Comparison of ENCODE assay signal across 1 cellular context in genomic region chr16:11851301-11852091, GRCh38.
TF ChIP-seq lines count a peak whose summit lies in the region.

Gene RSL1D1 (minus strand): TSS chr16:11851542. CDS start chr16:11851512, 30 bp downstream.

TF ChIP-seq in K562, 482 proteins besides CTCF, POLR2A, EP300 and RAD21 (continued from another document and continues in another):
- TF ChIP-seq STAT6 (CRISPR knock-in tag; IDR thresholded peaks at IDR 0.05) = no peak
- TF ChIP-seq ASH1L (IDR thresholded peaks at IDR 0.05; ENCODE audit: borderline replicate concordance, low read depth, partially characterized antibody) = no peak
- no peak for TF ChIP-seq PRPF4 (IDR thresholded peaks at IDR 0.05; ENCODE audit: insufficient read depth, low read depth, low read length, poor library complexity, severe bottlenecking)
- TF ChIP-seq, protein P1, sequence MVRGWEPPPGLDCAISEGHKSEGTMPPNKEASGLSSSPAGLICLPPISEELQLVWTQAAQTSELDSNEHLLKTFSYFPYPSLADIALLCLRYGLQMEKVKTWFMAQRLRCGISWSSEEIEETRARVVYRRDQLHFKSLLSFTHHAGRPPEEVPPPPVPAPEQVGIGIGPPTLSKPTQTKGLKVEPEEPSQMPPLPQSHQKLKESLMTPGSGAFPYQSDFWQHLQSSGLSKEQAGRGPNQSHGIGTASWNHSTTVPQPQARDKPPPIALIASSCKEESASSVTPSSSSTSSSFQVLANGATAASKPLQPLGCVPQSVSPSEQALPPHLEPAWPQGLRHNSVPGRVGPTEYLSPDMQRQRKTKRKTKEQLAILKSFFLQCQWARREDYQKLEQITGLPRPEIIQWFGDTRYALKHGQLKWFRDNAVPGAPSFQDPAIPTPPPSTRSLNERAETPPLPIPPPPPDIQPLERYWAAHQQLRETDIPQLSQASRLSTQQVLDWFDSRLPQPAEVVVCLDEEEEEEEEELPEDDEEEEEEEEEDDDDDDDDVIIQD (CRISPR knock-in tag; IDR thresholded peaks at IDR 0.05) = no peak
- TF ChIP-seq TGIF2 (CRISPR knock-in tag; IDR thresholded peaks at IDR 0.05) = no peak
- TF ChIP-seq MYC (IDR thresholded peaks at IDR 0.05; ENCODE audit: low read depth, low read length) = peak; percentile 100
- TF ChIP-seq MYC (CRISPR knock-in tag; IDR thresholded peaks at IDR 0.05; ENCODE audit: borderline replicate concordance, low read depth) = peak; percentile 98
- TF ChIP-seq HNRNPUL1 (IDR thresholded peaks at IDR 0.05; ENCODE audit: low read length) = no peak
- TF ChIP-seq E2F5 (CRISPR knock-in tag; IDR thresholded peaks at IDR 0.05) = no peak
- TF ChIP-seq HMG20A (CRISPR knock-in tag; conservative IDR thresholded peaks at IDR 0.05) = no peak
- no peak for TF ChIP-seq ZNF695 (CRISPR knock-in tag; IDR thresholded peaks at IDR 0.05)
- TF ChIP-seq FOXK2 (conservative IDR thresholded peaks at IDR 0.05 in 1 of 2, IDR thresholded peaks at IDR 0.05 in 1 of 2; ENCODE audit: low read depth in 2 of 2) = peak; percentile 93 to 95
- no peak for TF ChIP-seq COPS2 (conservative IDR thresholded peaks at IDR 0.05)
- TF ChIP-seq MCM2 (IDR thresholded peaks at IDR 0.05; ENCODE audit: low read depth) = no peak
- TF ChIP-seq HMBOX1 (IDR thresholded peaks at IDR 0.05) = no peak
- TF ChIP-seq CREB5 (CRISPR knock-in tag; IDR thresholded peaks at IDR 0.05) = no peak
- peak; percentile 64; the same call in 1 of the 2 replicates for TF ChIP-seq ZNF224 (CRISPR knock-in tag; IDR thresholded peaks at IDR 0.05)
- TF ChIP-seq ESRRB (CRISPR knock-in tag; IDR thresholded peaks at IDR 0.05; ENCODE audit: borderline replicate concordance) = no peak
- TF ChIP-seq, protein P2, sequence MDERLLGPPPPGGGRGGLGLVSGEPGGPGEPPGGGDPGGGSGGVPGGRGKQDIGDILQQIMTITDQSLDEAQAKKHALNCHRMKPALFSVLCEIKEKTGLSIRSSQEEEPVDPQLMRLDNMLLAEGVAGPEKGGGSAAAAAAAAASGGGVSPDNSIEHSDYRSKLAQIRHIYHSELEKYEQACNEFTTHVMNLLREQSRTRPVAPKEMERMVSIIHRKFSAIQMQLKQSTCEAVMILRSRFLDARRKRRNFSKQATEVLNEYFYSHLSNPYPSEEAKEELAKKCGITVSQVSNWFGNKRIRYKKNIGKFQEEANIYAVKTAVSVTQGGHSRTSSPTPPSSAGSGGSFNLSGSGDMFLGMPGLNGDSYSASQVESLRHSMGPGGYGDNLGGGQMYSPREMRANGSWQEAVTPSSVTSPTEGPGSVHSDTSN (CRISPR knock-in tag; IDR thresholded peaks at IDR 0.05; ENCODE audit: low read depth) = no peak
- TF ChIP-seq, protein P2 (tag; conservative IDR thresholded peaks at IDR 0.05; ENCODE audit: low read depth) = no peak
- no peak for TF ChIP-seq RFX7 (CRISPR knock-in tag; IDR thresholded peaks at IDR 0.05)
- TF ChIP-seq NKRF (IDR thresholded peaks at IDR 0.05; ENCODE audit: borderline replicate concordance) = peak; percentile 97
- TF ChIP-seq ZNF507 (tag; conservative IDR thresholded peaks at IDR 0.05) = no peak
- no peak for TF ChIP-seq PHB (CRISPR knock-in tag; IDR thresholded peaks at IDR 0.05)
- TF ChIP-seq ZBED1 (IDR thresholded peaks at IDR 0.05) = no peak
- TF ChIP-seq ZZZ3 (IDR thresholded peaks at IDR 0.05) = no peak
- TF ChIP-seq SRSF7 (optimal IDR thresholded peaks at IDR 0.05; ENCODE audit: low read depth, low read length) = no peak
- TF ChIP-seq CREB3 (tag; conservative IDR thresholded peaks at IDR 0.05; ENCODE audit: low read depth) = no peak
- TF ChIP-seq SMAD1 (IDR thresholded peaks at IDR 0.05; ENCODE audit: low read depth, low read length, partially characterized antibody) = peak; percentile 55
- no peak for TF ChIP-seq NUFIP1 (IDR thresholded peaks at IDR 0.05; ENCODE audit: partially characterized antibody)
- no peak for TF ChIP-seq ZNF124 (CRISPR knock-in tag; IDR thresholded peaks at IDR 0.05)
- peak; percentile 57; the same call in 1 of the 2 replicates for TF ChIP-seq ELF1 (tag; IDR thresholded peaks at IDR 0.05)
- TF ChIP-seq TAF15 (IDR thresholded peaks at IDR 0.05; ENCODE audit: low read depth, low read length) = no peak
- TF ChIP-seq ZNF134 (CRISPR knock-in tag; conservative IDR thresholded peaks at IDR 0.05) = no peak
- no peak; the same call in 1 of the 2 replicates for TF ChIP-seq FOXP1 (CRISPR knock-in tag; IDR thresholded peaks at IDR 0.05)
- no peak for TF ChIP-seq BRCA1 (IDR thresholded peaks at IDR 0.05)
- TF ChIP-seq BRCA1 (CRISPR knock-in tag; IDR thresholded peaks at IDR 0.05) = no peak
- no peak for TF ChIP-seq ZNF77 (CRISPR knock-in tag; IDR thresholded peaks at IDR 0.05)
- TF ChIP-seq RUNX1 (IDR thresholded peaks at IDR 0.05; ENCODE audit: low read depth) = no peak
- no peak for TF ChIP-seq POLR3A (IDR thresholded peaks at IDR 0.05; ENCODE audit: borderline replicate concordance, extremely low read depth, insufficient read depth, insufficient read length)
- no peak for TF ChIP-seq ZNF384 (IDR thresholded peaks at IDR 0.05; ENCODE audit: low read depth, low read length)
- peak; percentile 54; the same call in 1 of the 2 replicates for TF ChIP-seq L3MBTL2 (IDR thresholded peaks at IDR 0.05)
- TF ChIP-seq CREB3L1 (IDR thresholded peaks at IDR 0.05; ENCODE audit: borderline replicate concordance, low read depth) = peak; percentile 59; the same call in 1 of the 2 replicates
- no peak for TF ChIP-seq TCFL5 (CRISPR knock-in tag; conservative IDR thresholded peaks at IDR 0.05)
- TF ChIP-seq ZNF79 (CRISPR knock-in tag; IDR thresholded peaks at IDR 0.05; ENCODE audit: low read depth) = no peak
- TF ChIP-seq CUX1 (CRISPR knock-in tag; IDR thresholded peaks at IDR 0.05) = no peak
- no peak for TF ChIP-seq EHMT2 (IDR thresholded peaks at IDR 0.05)
